In genomic region chr1:167094690-167095089, GRCh38 we compare ENCODE assay signal across 27 cellular contexts. TPM values are rescaled to one million over a fixed set of nuclear protein-coding genes. Genes with fewer than 3 reads are reported as not detected.
DNase-seq lines count a peak whose midpoint lies in the region; ATAC-seq and TF ChIP-seq lines count a peak whose summit lies in the region.
"Had no signal": no experiment of that assay in that cellular context is flagged by ENCODE, and none has a peak within 500 bp of the region (broad histone marks: within the 10 kb centered on the region; RNA-seq: fewer than 3 reads in every experiment).

No MANE protein-coding gene starts in this region.

- TF ChIP-seq POLR2A in gastrocnemius medialis (IDR thresholded peaks at IDR 0.05), result no peak

- H2AFZ ChIP-seq in GM23338, result peak overlapping the region; percentile 95; the same call in 1 of the 2 replicates
- H2AFZ ChIP-seq in osteoblast (ENCODE audit: low read length), result no peak overlapping the region
- H2AFZ ChIP-seq: hepatocyte had no signal

- ATAC-seq in GM23338, result no peak
- no peak for ATAC-seq in RWPE2 (ENCODE audit: low read depth)
- peak in 7 of 8 donors; percentile 41 to 74 (median 52) for ATAC-seq in heart right ventricle
- ATAC-seq in gastrocnemius medialis, result no peak
- ATAC-seq: activated naive CD8-positive, alpha-beta T cell treated with anti-CD3 and anti-CD28 coated beads, Interleukin-2, amount 50 U/mL, for 24 hours had no signal

- H3K9me2 ChIP-seq in GM23338 (ENCODE audit: insufficient read depth), result no peaks in the 10 kb centered on the region

- no peak overlapping the region for H3K27ac ChIP-seq in GM23338 (ENCODE audit: low read depth)
- H3K27ac ChIP-seq in RWPE2 (ENCODE audit: poor library complexity, severe bottlenecking), result peak overlapping the region; percentile 63
- peak overlapping the region; percentile 66 to 96 (median 88) for H3K27ac ChIP-seq in heart right ventricle
- H3K27ac ChIP-seq in gastrocnemius medialis, result peak overlapping the region; percentile 91 to 94 (median 92)
- H3K27ac ChIP-seq in osteoblast (ENCODE audit: low read depth, low read length), result no peak overlapping the region
- H3K27ac ChIP-seq: hepatocyte, KMS-11, ovary, right lobe of liver had no signal

- no peaks in the 10 kb centered on the region for H3F3A ChIP-seq in GM23338 (replicated peaks; ENCODE audit: low read depth)

- H3K4me3 ChIP-seq in GM23338, result no peak overlapping the region
- no peak overlapping the region for H3K4me3 ChIP-seq in RWPE2 (ENCODE audit: severe bottlenecking)
- peak overlapping the region; percentile 22 to 65 (median 54) for H3K4me3 ChIP-seq in heart right ventricle
- peak overlapping the region; percentile 53 to 67 (median 62) for H3K4me3 ChIP-seq in gastrocnemius medialis
- H3K4me3 ChIP-seq in osteoblast (ENCODE audit: insufficient read depth, low read length), result no peak overlapping the region
- H3K4me3 ChIP-seq: hepatocyte, lung, ovary, right lobe of liver had no signal

- no peak for TF ChIP-seq CTCF in GM23338 (conservative IDR thresholded peaks at IDR 0.05; ENCODE audit: low read depth in 2 of 2)
- no peak for TF ChIP-seq CTCF in RWPE2 (IDR thresholded peaks at IDR 0.05; ENCODE audit: poor library complexity, severe bottlenecking)
- TF ChIP-seq CTCF in heart right ventricle (IDR thresholded peaks at IDR 0.05), result no peak
- no peak for TF ChIP-seq CTCF in gastrocnemius medialis (IDR thresholded peaks at IDR 0.05 in 4 of 5, conservative IDR thresholded peaks at IDR 0.05 in 1 of 5)
- no peak for TF ChIP-seq CTCF in GM10248 (IDR thresholded peaks at IDR 0.05; ENCODE audit: control extremely low read depth, extremely low read depth, low read depth, missing control alignments)
- no peak for TF ChIP-seq CTCF in osteoblast (IDR thresholded peaks at IDR 0.05; ENCODE audit: extremely low read depth, low read depth, low read length)

- no peak overlapping the region for H3K27ac Mint-ChIP-seq in GM23338
- H3K27ac Mint-ChIP-seq: activated CD4-positive, alpha-beta T cell treated with anti-CD3 and anti-CD28 coated beads, Interleukin-2, amount 10 ng/mL, durations not matched to agents 24 days and 14 days; activated naive CD8-positive, alpha-beta T cell treated with anti-CD3 and anti-CD28 coated beads, Interleukin-2, amount 50 U/mL, for 24 hours; T-helper 1 cell treated with Interleukin-12 subunit alpha and Interleukin-12 subunit beta and Interleukin-4 antibody, amounts not matched to agents 30 μg/mL and 1 μg/mL, for 36 hours had no signal

- in situ Hi-C loops in gastrocnemius medialis (cut with MboI; ENCODE audit: low sequenced_read_pairs in 4 of 4), result no loop called here

- peaks cover 2% of the 10 kb centered on the region for H3K27me3 Mint-ChIP-seq in GM23338 (ENCODE audit: insufficient read depth, low read depth, poor library complexity)
- H3K27me3 Mint-ChIP-seq: activated naive CD8-positive, alpha-beta T cell treated with anti-CD3 and anti-CD28 coated beads, Interleukin-2, amount 50 U/mL, for 24 hours had no signal

- H3K4me3 Mint-ChIP-seq in GM23338, result no peak overlapping the region
- H3K4me3 Mint-ChIP-seq: activated CD4-positive, alpha-beta T cell treated with anti-CD3 and anti-CD28 coated beads, Interleukin-2, amount 10 ng/mL, durations not matched to agents 24 days and 14 days; activated naive CD8-positive, alpha-beta T cell treated with anti-CD3 and anti-CD28 coated beads, Interleukin-2, amount 50 U/mL, for 24 hours; H9; naive B cell; T-helper 1 cell treated with Interleukin-12 subunit alpha and Interleukin-12 subunit beta and Interleukin-4 antibody, amounts not matched to agents 30 μg/mL and 1 μg/mL, for 36 hours had no signal

- intact Hi-C loops in heart right ventricle (cut with DNase I), result no loop called here
- intact Hi-C loops in gastrocnemius medialis (cut with DNase I; ENCODE audit: low total_unique reads), result loop anchor here (1.0 to 5.0 kb wide), 2 partner anchors 11 to 43 kb away; no protein-coding TSS in a partner anchor

- CTCF ChIA-PET in GM10248 (lab: Yijun Ruan, JAX), result interaction anchor here (0.8 to 1.2 kb wide), 3 partner anchors 14 to 446 kb away, joined by 3 to 7 read pairs (median 3); no protein-coding TSS in a partner anchor

- H3K36me3 Mint-ChIP-seq in GM23338 (ENCODE audit: low read depth), result no peaks in the 10 kb centered on the region
- H3K36me3 Mint-ChIP-seq: CD4-positive, alpha-beta memory T cell had no signal

- H3K79me2 ChIP-seq in GM23338 (replicated peaks; ENCODE audit: insufficient read depth) (no peaks in the 10 kb centered on the region), osteoblast (ENCODE audit: insufficient read depth, low read length) (no peaks in the 10 kb centered on the region)
- H3K79me2 ChIP-seq: hepatocyte had no signal

- H3K4me1 Mint-ChIP-seq in GM23338, result peaks cover 14% of the 10 kb centered on the region

- DNase-seq in GM23338 (ENCODE audit: low spot score), result no peak
- no peak for DNase-seq in RWPE2 (ENCODE audit: low spot score)
- DNase-seq in heart right ventricle, result peak in 1 of 2 donors; percentile 18
- no peak for DNase-seq in gastrocnemius medialis
- DNase-seq in GM10248 (ENCODE audit: extremely low spot score), result no peak
- DNase-seq in osteoblast (ENCODE audit: insufficient read length, low spot score, missing footprints), result no peak
- DNase-seq in GM19240 (ENCODE audit: insufficient read length, low spot score), result no peak
- DNase-seq: activated CD4-positive, alpha-beta T cell treated with anti-CD3 and anti-CD28 coated beads, Interleukin-2, amount 10 ng/mL, durations not matched to agents 24 days and 14 days; activated CD8-positive, alpha-beta memory T cell treated with anti-CD3 and anti-CD28 coated beads, Interleukin-2, amount 50 U/mL, for 4 hours; activated effector memory CD4-positive, alpha-beta T cell treated with anti-CD3 and anti-CD28 coated beads, Interleukin-2, amount 50 U/mL, for 16 hours; activated naive CD8-positive, alpha-beta T cell treated with anti-CD3 and anti-CD28 coated beads, Interleukin-2, amount 50 U/mL, for 24 hours; CD4-positive, alpha-beta memory T cell; H9; naive B cell; NCI-H1092 treated with DMSO at 0.1 percent for 48 hours; NCI-H2107; NCI-H524 treated with DMSO at 0.1 percent for 48 hours; ovary; right lobe of liver had no signal

- H3K27me3 ChIP-seq in GM23338 (ENCODE audit: insufficient read depth) (no peaks in the 10 kb centered on the region), RWPE2 (ENCODE audit: insufficient read depth, poor library complexity, severe bottlenecking) (no peaks in the 10 kb centered on the region), heart right ventricle (peaks cover 0 to 5% (median 0%) of the 10 kb centered on the region in 7 donors), gastrocnemius medialis (no peaks in the 10 kb centered on the region), osteoblast (ENCODE audit: insufficient read depth, low read length) (no peaks in the 10 kb centered on the region)
- H3K27me3 ChIP-seq: hepatocyte, ovary, right lobe of liver had no signal

- no peak overlapping the region for H3K4me2 ChIP-seq in GM23338
- no peak overlapping the region for H3K4me2 ChIP-seq in osteoblast (ENCODE audit: insufficient read depth, low read length)
- H3K4me2 ChIP-seq: hepatocyte, KMS-11 had no signal

- POLR2A ChIA-PET in GM10248 (lab: Yijun Ruan, JAX), result no interaction called here

- H3K9me3 ChIP-seq in RWPE2 (ENCODE audit: severe bottlenecking) (no peaks in the 10 kb centered on the region), heart right ventricle (peaks cover 0 to 6% (median 0%) of the 10 kb centered on the region in 11 donors), gastrocnemius medialis (no peaks in the 10 kb centered on the region), osteoblast (ENCODE audit: low read depth, low read length) (no peaks in the 10 kb centered on the region)
- H3K9me3 ChIP-seq: ovary, right lobe of liver had no signal

- H3K36me3 ChIP-seq in GM23338 (ENCODE audit: insufficient read depth) (no peaks in the 10 kb centered on the region; the same call in 1 of the 2 replicates), RWPE2 (ENCODE audit: low read depth) (no peaks in the 10 kb centered on the region), heart right ventricle (peaks cover 0 to 10% (median 0%) of the 10 kb centered on the region in 9 donors), gastrocnemius medialis (no peaks in the 10 kb centered on the region), osteoblast (ENCODE audit: insufficient read depth, low read length) (no peaks in the 10 kb centered on the region)
- H3K36me3 ChIP-seq: ovary, right lobe of liver had no signal

- no peaks in the 10 kb centered on the region; the same call in 1 of the 2 replicates for H3K4me1 ChIP-seq in GM23338 (ENCODE audit: insufficient read depth)
- H3K4me1 ChIP-seq in RWPE2 (ENCODE audit: insufficient read depth, poor library complexity, severe bottlenecking), result peaks cover 11% of the 10 kb centered on the region
- peaks cover 0 to 36% (median 5%) of the 10 kb centered on the region in 9 donors for H3K4me1 ChIP-seq in heart right ventricle
- H3K4me1 ChIP-seq in gastrocnemius medialis, result peaks cover 47 to 55% of the 10 kb centered on the region in 2 donors
- no peaks in the 10 kb centered on the region for H3K4me1 ChIP-seq in osteoblast (ENCODE audit: insufficient read depth, low read length)
- H3K4me1 ChIP-seq: right lobe of liver had no signal

- H4K20me1 ChIP-seq in GM23338 (replicated peaks; ENCODE audit: insufficient read depth), result no peaks in the 10 kb centered on the region
- no peaks in the 10 kb centered on the region for H4K20me1 ChIP-seq in osteoblast (ENCODE audit: insufficient read depth, low read length)

- H3K9me3 Mint-ChIP-seq in GM23338, result no peaks in the 10 kb centered on the region
- H3K9me3 Mint-ChIP-seq: activated CD4-positive, alpha-beta T cell treated with anti-CD3 and anti-CD28 coated beads, Interleukin-2, amount 10 ng/mL, durations not matched to agents 24 days and 14 days; activated naive CD8-positive, alpha-beta T cell treated with anti-CD3 and anti-CD28 coated beads, Interleukin-2, amount 50 U/mL, for 24 hours; H9 had no signal

- WGBS in heart right ventricle, 2 donors, result 47 to 54% methylated on average over 8 of the region's 8 CpGs

TF ChIP-seq in GM23338, 12 proteins besides CTCF, POLR2A, EP300 and RAD21 (continues in another document):
- no peak for TF ChIP-seq JUNB (IDR thresholded peaks at IDR 0.05; ENCODE audit: unreplicated experiment)
- no peak for TF ChIP-seq STAT1 (IDR thresholded peaks at IDR 0.05; ENCODE audit: unreplicated experiment)
- TF ChIP-seq CREB1 (CRISPR knock-in tag; IDR thresholded peaks at IDR 0.05; ENCODE audit: low read depth), result no peak

RNA-seq across cellular contexts. Expression of gene STYXL2, which starts 0.8 kb away (rescaled TPM):
- total RNA-seq in GM23338 (2014; rRNA removed; shearing (Covaris generic)), result 0.08 and 0.17 TPM in 2 replicates
- 0.23 and 0.40 TPM in 2 replicates for polyA plus RNA-seq in GM23338 (2016; fragmentation: Nextera tagmentation; extraction: Ambion mirVana)
- 100 to 1,000 TPM; 102 to 638 (median 243) TPM for total RNA-seq in heart right ventricle
- 10 to 100 TPM; 32.4 to 53.3 TPM for polyA plus RNA-seq in heart right ventricle
- 100 to 1,000 TPM in 1 of 4 donors, 10 to 100 TPM in 3; 63.7 to 159 (median 89.1) TPM for total RNA-seq in gastrocnemius medialis
- total RNA-seq in osteoblast, result not detected in 2 replicates
- total RNA-seq: activated CD4-positive, alpha-beta T cell treated with anti-CD3 and anti-CD28 coated beads, Interleukin-2, amount 10 ng/mL, durations not matched to agents 24 days and 14 days; bronchial epithelial cell; CD4-positive, alpha-beta memory T cell; dermis microvascular lymphatic vessel endothelial cell; HT-29 had no signal
- polyA plus RNA-seq: CD4-positive, alpha-beta memory T cell had no signal

RNA-seq across cellular contexts. Expression of gene GPA33, which starts 4.5 kb away (rescaled TPM):
- 0.28 TPM in 1 of 2 replicates, not detected in the other for total RNA-seq in GM23338 (2014; rRNA removed; shearing (Covaris generic))
- polyA plus RNA-seq in GM23338 (2016; fragmentation: Nextera tagmentation; extraction: Ambion mirVana) (0.09 and 0.10 TPM in 2 replicates), heart right ventricle (under 1 TPM; 0.16 to 0.29 TPM)
- total RNA-seq in heart right ventricle (1 to 10 TPM in 7 of 10 donors, under 1 TPM in 2, not detected in 1; 0.15 to 5.8 (median 2.1) TPM), gastrocnemius medialis (1 to 10 TPM in 1 of 4 donors, not detected in 3; 1.9 TPM), osteoblast (not detected in 2 replicates)
- total RNA-seq: activated CD4-positive, alpha-beta T cell treated with anti-CD3 and anti-CD28 coated beads, Interleukin-2, amount 10 ng/mL, durations not matched to agents 24 days and 14 days; bronchial epithelial cell; dermis microvascular lymphatic vessel endothelial cell; H9; temporal lobe had no signal

Comparison
In these comparisons a context has a peak if more than half of its experiments do, and no peak if none do; other contexts are left out.
1. ATAC-seq: peak in heart right ventricle (7 of 8); none in GM23338 (single experiment), RWPE2 (single experiment) and gastrocnemius medialis (0 of 2).
2. H3K27ac ChIP-seq: peak in RWPE2 (single experiment), heart right ventricle (10 of 10) and gastrocnemius medialis (4 of 4); none in GM23338 (single experiment) and osteoblast (single experiment).
3. H3K4me3 ChIP-seq: peak in heart right ventricle (10 of 10) and gastrocnemius medialis (4 of 4); none in GM23338 (single experiment), RWPE2 (single experiment) and osteoblast (single experiment).
4. RNA of gene STYXL2, which starts 0.8 kb away (total RNA-seq): 102 to 638 TPM in heart right ventricle and 63.7 to 159 TPM in gastrocnemius medialis; 0.08 to 0.17 TPM in GM23338 and not detected in osteoblast; every median in the first group is over 10 times any median in the second.